22 cellular contexts compared by ENCODE assay signal in genomic region chr1:170669586-170670332, GRCh38. TPM values are rescaled to one million over a fixed set of nuclear protein-coding genes. Genes with fewer than 3 reads are reported as not detected.
DNase-seq lines count a peak whose midpoint lies in the region; ATAC-seq and TF ChIP-seq lines count a peak whose summit lies in the region.
"Had no signal": no experiment of that assay in that cellular context is flagged by ENCODE, and none has a peak within 500 bp of the region (broad histone marks: within the 10 kb centered on the region; RNA-seq: fewer than 3 reads in every experiment).

No MANE protein-coding gene starts in this region.

- TF ChIP-seq CTCF in fibroblast of mammary gland (conservative IDR thresholded peaks at IDR 0.05; ENCODE audit: control insufficient read depth, insufficient read depth, low read depth, low read length) (no peak), ovary (IDR thresholded peaks at IDR 0.05) (no peak), vagina (IDR thresholded peaks at IDR 0.05) (no peak), RWPE1 (conservative IDR thresholded peaks at IDR 0.05; ENCODE audit: low read depth) (no peak)

- H3K9me3 ChIP-seq in ovary: no peaks in the 10 kb centered on the region
- H3K9me3 ChIP-seq in vagina: no peaks in the 10 kb centered on the region
- H3K9me3 ChIP-seq: SJCRH30 had no signal

- H3K36me3 ChIP-seq in ovary (no peaks in the 10 kb centered on the region), vagina (no peaks in the 10 kb centered on the region)
- H3K36me3 ChIP-seq: SJCRH30 had no signal

- 66 to 85% (median 84%) methylated on average over 21 of the region's 21 CpGs for WGBS in ovary, 3 donors

- DNase-seq in T-helper 1 cell (no peak), fibroblast of mammary gland (ENCODE audit: low read depth) (no peak), ovary (no peak), vagina (ENCODE audit: extremely low spot score in 2 of 2) (no peak), RWPE1 (ENCODE audit: low spot score) (no peak)
- DNase-seq: activated B cell treated with CpG ODN at 0.5 μM for 24 hours; activated naive CD8-positive, alpha-beta T cell treated with anti-CD3 and anti-CD28 coated beads, Interleukin-2, amount 50 U/mL, for 24 hours; caudate nucleus; effector memory CD4-positive, alpha-beta T cell; NCI-H1436 treated with DMSO at 0.1 percent for 48 hours; NCI-H82; PC-3; right cardiac atrium; SJCRH30; stimulated activated CD4-positive, alpha-beta T cell treated with anti-CD3 and anti-CD28 coated beads, Interleukin-2, amount 100 ng/mL, for 24 hours had no signal

- H3K27me3 Mint-ChIP-seq in T-helper 1 cell treated with Interleukin-12 subunit alpha and Interleukin-12 subunit beta and Interleukin-4 antibody, amounts not matched to agents 30 μg/mL and 1 μg/mL, for 36 hours (ENCODE audit: low read depth): peaks cover 92% of the 10 kb centered on the region

- no peak for ATAC-seq in GM19035 (IDR thresholded peaks at IDR 0.05; ENCODE audit: unreplicated experiment)
- ATAC-seq in GM18498 (IDR thresholded peaks at IDR 0.05; ENCODE audit: unreplicated experiment): no peak
- ATAC-seq: activated naive CD8-positive, alpha-beta T cell treated with anti-CD3 and anti-CD28 coated beads, Interleukin-2, amount 50 U/mL, for 24 hours; natural killer cell treated with Interleukin-12 subunit alpha and Interleukin-12 subunit beta and Interleukin-15 and Interleukin-18, amount 100 ng/mL, for 72 hours; PC-3; right cardiac atrium had no signal

- H3K4me3 Mint-ChIP-seq in T-helper 1 cell treated with Interleukin-12 subunit alpha and Interleukin-12 subunit beta and Interleukin-4 antibody, amounts not matched to agents 30 μg/mL and 1 μg/mL, for 36 hours: no peak overlapping the region
- H3K4me3 Mint-ChIP-seq: activated B cell treated with CpG ODN at 0.5 μM for 24 hours; activated naive CD8-positive, alpha-beta T cell treated with anti-CD3 and anti-CD28 coated beads, Interleukin-2, amount 50 U/mL, for 24 hours; memory B cell; natural killer cell treated with Interleukin-12 subunit alpha and Interleukin-12 subunit beta and Interleukin-15 and Interleukin-18, amount 100 ng/mL, for 72 hours; T-helper 2 cell treated with Interferon-gamma antibody and Interleukin-4, amounts not matched to agents 5 μg/mL and 100 μg/mL, for 36 hours had no signal

- intact Hi-C loops in ovary (cut with DNase I) (loop anchor here in 3 of 4 donors (10.0 kb wide), 3 partner anchors 85 to 455 kb away; no protein-coding TSS in a partner anchor), vagina (cut with DNase I) (loop anchor here (10.0 kb wide), 1 partner anchor 455 kb away; no protein-coding TSS in a partner anchor)

- H3K4me1 ChIP-seq in ovary (ENCODE audit: insufficient read depth) (peaks cover 2% of the 10 kb centered on the region), vagina (peaks cover 33% of the 10 kb centered on the region)
- H3K4me1 ChIP-seq: SJCRH30 had no signal

- H3K4me1 Mint-ChIP-seq in T-helper 1 cell treated with Interleukin-12 subunit alpha and Interleukin-12 subunit beta and Interleukin-4 antibody, amounts not matched to agents 30 μg/mL and 1 μg/mL, for 36 hours (ENCODE audit: low read depth): peaks cover 11% of the 10 kb centered on the region

- TF ChIP-seq POLR2A in ovary (IDR thresholded peaks at IDR 0.05) (no peak), vagina (IDR thresholded peaks at IDR 0.05) (no peak)

- H3K27me3 ChIP-seq in ovary (no peaks in the 10 kb centered on the region), vagina (no peaks in the 10 kb centered on the region)

- TF ChIP-seq EP300 in ovary (IDR thresholded peaks at IDR 0.05): no peak

- peaks cover 4% of the 10 kb centered on the region for H3K36me3 Mint-ChIP-seq in T-helper 1 cell treated with Interleukin-12 subunit alpha and Interleukin-12 subunit beta and Interleukin-4 antibody, amounts not matched to agents 30 μg/mL and 1 μg/mL, for 36 hours (ENCODE audit: low read depth)
- H3K36me3 Mint-ChIP-seq: memory B cell had no signal

- H3K4me3 ChIP-seq in fibroblast of mammary gland (ENCODE audit: control insufficient read depth, low read depth, low read length) (peak overlapping the region; percentile 42), ovary (peak overlapping the region; percentile 4), vagina (peak overlapping the region; percentile 28 to 91)
- H3K4me3 ChIP-seq: SJCRH30 had no signal

- H3K9me3 Mint-ChIP-seq in T-helper 1 cell treated with Interleukin-12 subunit alpha and Interleukin-12 subunit beta and Interleukin-4 antibody, amounts not matched to agents 30 μg/mL and 1 μg/mL, for 36 hours: no peaks in the 10 kb centered on the region
- H3K9me3 Mint-ChIP-seq: activated B cell treated with CpG ODN at 0.5 μM for 24 hours; activated naive CD8-positive, alpha-beta T cell treated with anti-CD3 and anti-CD28 coated beads, Interleukin-2, amount 50 U/mL, for 24 hours; memory B cell; natural killer cell treated with Interleukin-12 subunit alpha and Interleukin-12 subunit beta and Interleukin-15 and Interleukin-18, amount 100 ng/mL, for 72 hours; T-helper 2 cell treated with Interferon-gamma antibody and Interleukin-4, amounts not matched to agents 5 μg/mL and 100 μg/mL, for 36 hours had no signal

- H3K27ac Mint-ChIP-seq in T-helper 1 cell treated with Interleukin-12 subunit alpha and Interleukin-12 subunit beta and Interleukin-4 antibody, amounts not matched to agents 30 μg/mL and 1 μg/mL, for 36 hours: peak overlapping the region; percentile 45
- H3K27ac Mint-ChIP-seq: activated B cell treated with CpG ODN at 0.5 μM for 24 hours; activated naive CD8-positive, alpha-beta T cell treated with anti-CD3 and anti-CD28 coated beads, Interleukin-2, amount 50 U/mL, for 24 hours; memory B cell; natural killer cell treated with Interleukin-12 subunit alpha and Interleukin-12 subunit beta and Interleukin-15 and Interleukin-18, amount 100 ng/mL, for 72 hours; T-helper 2 cell treated with Interferon-gamma antibody and Interleukin-4, amounts not matched to agents 5 μg/mL and 100 μg/mL, for 36 hours had no signal

- POLR2A ChIA-PET in RWPE1 (lab: Yijun Ruan, JAX; ENCODE audit: low non-redundant PET): no interaction called here

- CTCF ChIA-PET in RWPE1 (lab: Yijun Ruan, JAX): no interaction called here

- no peak overlapping the region for H3K27ac ChIP-seq in ovary
- H3K27ac ChIP-seq in vagina: peak overlapping the region; percentile 99
- no peak overlapping the region for H3K27ac ChIP-seq in RWPE1
- H3K27ac ChIP-seq: C4-2B, SJCRH30 had no signal

RNA-seq across cellular contexts. Expression of gene PRRX1, which starts 5.8 kb away (rescaled TPM):
- total RNA-seq in ovary (10 to 100 TPM; 36.6 to 64.9 (median 60.8) TPM), vagina (108 TPM)
- polyA plus RNA-seq in ovary: 10 to 100 TPM; 31.2 to 80.3 TPM
- total RNA-seq: activated B cell treated with CpG ODN at 0.5 μM for 24 hours; natural killer cell treated with Interleukin-12 subunit alpha and Interleukin-12 subunit beta and Interleukin-15 and Interleukin-18, amount 100 ng/mL, for 72 hours; PC-3 had no signal

Comparison
In these comparisons a context has a peak if more than half of its experiments do, and no peak if none do; other contexts are left out.
1. H3K4me3 ChIP-seq: peak in every context shown above with its lines; median percentile 60 in vagina; 42 in fibroblast of mammary gland; 4 in ovary.